In the genomic region with DNA sequence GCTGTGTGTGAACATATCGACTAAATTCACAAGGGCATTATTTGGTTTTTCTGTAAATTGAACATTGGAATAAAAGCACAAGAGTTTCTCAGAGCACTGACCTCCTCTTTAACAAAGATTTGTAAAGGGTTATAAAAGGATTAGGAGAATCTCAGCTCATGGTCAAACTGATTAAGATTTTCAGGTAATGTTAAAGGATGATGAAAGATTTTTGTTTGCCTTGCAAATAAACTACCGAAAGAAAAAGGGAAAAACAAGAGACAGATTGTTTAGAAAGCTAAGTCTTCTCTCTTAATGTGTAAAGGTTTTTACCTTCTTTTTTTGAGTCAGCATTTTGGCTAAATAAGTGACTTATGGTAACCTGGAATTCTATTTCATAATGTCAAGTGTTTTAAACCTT, we compare ENCODE assay signal across 8 cellular contexts.
"Had no signal": no experiment of that assay in that cellular context is flagged by ENCODE, and none has a peak within 500 bp of the region (broad histone marks: within the 10 kb centered on the region; RNA-seq: fewer than 3 reads in every experiment).

No MANE protein-coding gene starts in this region.

- H3K4me3 ChIP-seq: GM23248, HAP-1, K562 had no signal

- H3K36me3 ChIP-seq: HAP-1 had no signal

- ATAC-seq: K562 had no signal

- H3K27ac ChIP-seq: GM23248, HL-60 had no signal

- FAIRE-seq: K562 had no signal

- H2AFZ ChIP-seq: GM23248 had no signal

- H3K9ac ChIP-seq: GM23248 had no signal

- DNase-seq: GM23248, GOT3, H7, IMR-90, KG1 had no signal
